Comparison of ENCODE assay signal across 1 cellular context in the genomic region with DNA sequence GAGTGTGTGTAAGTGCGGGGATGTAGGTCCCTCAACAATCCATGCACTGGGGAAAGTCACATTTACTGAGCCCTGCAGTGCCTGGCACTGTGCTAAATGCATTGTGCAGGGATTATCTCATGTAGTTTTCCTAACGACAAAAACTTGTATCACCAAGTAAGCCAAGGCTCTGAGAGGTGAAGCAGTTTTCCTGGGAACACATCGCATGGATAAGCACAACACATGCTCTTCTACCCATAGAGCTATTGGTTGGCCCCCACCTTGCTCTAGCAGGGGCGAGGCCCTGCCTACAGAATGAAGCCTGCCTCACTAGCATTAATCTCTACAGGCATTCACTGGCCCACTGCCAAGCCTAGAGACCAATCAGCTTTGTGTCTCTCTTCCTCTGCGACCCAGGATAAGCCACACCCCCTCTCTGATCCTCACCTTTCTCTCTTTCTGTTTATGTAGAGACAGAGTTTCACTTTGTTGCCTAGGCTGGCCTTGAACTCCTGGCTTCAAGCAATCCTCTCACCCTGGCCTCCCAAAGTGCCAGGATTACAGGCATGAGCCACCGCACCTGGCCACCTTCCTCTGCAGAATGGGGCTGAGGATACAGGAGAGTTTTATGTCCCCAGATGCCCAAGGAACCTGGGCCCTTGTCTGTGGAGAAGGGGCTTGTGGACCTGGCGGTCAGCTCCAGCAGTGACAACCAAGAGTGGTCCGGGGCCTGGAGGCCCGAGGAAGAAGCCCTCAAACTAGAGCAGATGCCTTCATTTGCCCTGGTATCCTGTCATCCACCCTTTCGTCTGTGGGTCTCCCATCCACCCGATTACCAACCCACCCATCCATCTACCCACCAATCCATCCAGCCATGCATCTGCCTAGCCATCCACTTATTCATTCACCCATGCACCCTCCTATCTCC.
A peak's percentile ranks its signal among the peaks of the same experiment; 100 is the strongest.
TF ChIP-seq lines count a peak whose summit lies in the region.

No MANE protein-coding gene starts in this region.

TF ChIP-seq in HepG2, 621 proteins besides CTCF, POLR2A, EP300 and RAD21 (continued from another document and continues in another):
- TF ChIP-seq ZBTB39 (CRISPR knock-in tag; IDR thresholded peaks at IDR 0.05): peak; percentile 78; the same call in 1 of the 2 replicates
- TF ChIP-seq ZBTB42 (CRISPR knock-in tag; IDR thresholded peaks at IDR 0.05): 0 out of 2 replicates have a peak, but pooled peaks have one; percentile 43
- no peak for TF ChIP-seq ZNF362 (CRISPR knock-in tag; IDR thresholded peaks at IDR 0.05; ENCODE audit: borderline replicate concordance)
- TF ChIP-seq NCOA1 (CRISPR knock-in tag; IDR thresholded peaks at IDR 0.05): no peak; the same call in 1 of the 2 replicates
- no peak for TF ChIP-seq ZNF720 (CRISPR knock-in tag; IDR thresholded peaks at IDR 0.05)
- TF ChIP-seq SP5 (CRISPR knock-in tag; IDR thresholded peaks at IDR 0.05; ENCODE audit: borderline replicate concordance, low read depth): no peak; the same call in 1 of the 2 replicates
- 0 out of 2 replicates have a peak, but pooled peaks have one; percentile 42 for TF ChIP-seq PAX8 (CRISPR knock-in tag; IDR thresholded peaks at IDR 0.05; ENCODE audit: borderline replicate concordance)
- TF ChIP-seq TBX2 (CRISPR knock-in tag; IDR thresholded peaks at IDR 0.05; ENCODE audit: borderline replicate concordance): peak; percentile 77
- TF ChIP-seq, protein P1, sequence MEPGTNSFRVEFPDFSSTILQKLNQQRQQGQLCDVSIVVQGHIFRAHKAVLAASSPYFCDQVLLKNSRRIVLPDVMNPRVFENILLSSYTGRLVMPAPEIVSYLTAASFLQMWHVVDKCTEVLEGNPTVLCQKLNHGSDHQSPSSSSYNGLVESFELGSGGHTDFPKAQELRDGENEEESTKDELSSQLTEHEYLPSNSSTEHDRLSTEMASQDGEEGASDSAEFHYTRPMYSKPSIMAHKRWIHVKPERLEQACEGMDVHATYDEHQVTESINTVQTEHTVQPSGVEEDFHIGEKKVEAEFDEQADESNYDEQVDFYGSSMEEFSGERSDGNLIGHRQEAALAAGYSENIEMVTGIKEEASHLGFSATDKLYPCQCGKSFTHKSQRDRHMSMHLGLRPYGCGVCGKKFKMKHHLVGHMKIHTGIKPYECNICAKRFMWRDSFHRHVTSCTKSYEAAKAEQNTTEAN (CRISPR knock-in tag; conservative IDR thresholded peaks at IDR 0.05): peak; percentile 84
- peak; percentile 99 for TF ChIP-seq ZMYM3 (CRISPR knock-in tag; IDR thresholded peaks at IDR 0.05)
- TF ChIP-seq ARID2 (CRISPR knock-in tag; IDR thresholded peaks at IDR 0.05; ENCODE audit: borderline replicate concordance): 0 out of 2 replicates have a peak, but pooled peaks have one; percentile 19
- peak; percentile 98 for TF ChIP-seq ZMYM2 (CRISPR knock-in tag; IDR thresholded peaks at IDR 0.05)
- no peak for TF ChIP-seq ZNF563 (CRISPR knock-in tag; IDR thresholded peaks at IDR 0.05)
- TF ChIP-seq, protein P2, sequence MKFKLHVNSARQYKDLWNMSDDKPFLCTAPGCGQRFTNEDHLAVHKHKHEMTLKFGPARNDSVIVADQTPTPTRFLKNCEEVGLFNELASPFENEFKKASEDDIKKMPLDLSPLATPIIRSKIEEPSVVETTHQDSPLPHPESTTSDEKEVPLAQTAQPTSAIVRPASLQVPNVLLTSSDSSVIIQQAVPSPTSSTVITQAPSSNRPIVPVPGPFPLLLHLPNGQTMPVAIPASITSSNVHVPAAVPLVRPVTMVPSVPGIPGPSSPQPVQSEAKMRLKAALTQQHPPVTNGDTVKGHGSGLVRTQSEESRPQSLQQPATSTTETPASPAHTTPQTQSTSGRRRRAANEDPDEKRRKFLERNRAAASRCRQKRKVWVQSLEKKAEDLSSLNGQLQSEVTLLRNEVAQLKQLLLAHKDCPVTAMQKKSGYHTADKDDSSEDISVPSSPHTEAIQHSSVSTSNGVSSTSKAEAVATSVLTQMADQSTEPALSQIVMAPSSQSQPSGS (CRISPR knock-in tag; IDR thresholded peaks at IDR 0.05): peak; percentile 79
- TF ChIP-seq PRDM15 (CRISPR knock-in tag; IDR thresholded peaks at IDR 0.05): no peak; the same call in 1 of the 2 replicates
- TF ChIP-seq, protein P3, sequence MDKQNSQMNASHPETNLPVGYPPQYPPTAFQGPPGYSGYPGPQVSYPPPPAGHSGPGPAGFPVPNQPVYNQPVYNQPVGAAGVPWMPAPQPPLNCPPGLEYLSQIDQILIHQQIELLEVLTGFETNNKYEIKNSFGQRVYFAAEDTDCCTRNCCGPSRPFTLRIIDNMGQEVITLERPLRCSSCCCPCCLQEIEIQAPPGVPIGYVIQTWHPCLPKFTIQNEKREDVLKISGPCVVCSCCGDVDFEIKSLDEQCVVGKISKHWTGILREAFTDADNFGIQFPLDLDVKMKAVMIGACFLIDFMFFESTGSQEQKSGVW (CRISPR knock-in tag; IDR thresholded peaks at IDR 0.05; ENCODE audit: borderline replicate concordance): no peak
- TF ChIP-seq FOXK2 (IDR thresholded peaks at IDR 0.05): 0 out of 2 replicates have a peak, but pooled peaks have one; percentile 45
- TF ChIP-seq MATR3 (CRISPR knock-in tag; IDR thresholded peaks at IDR 0.05): no peak
- TF ChIP-seq RXRB (CRISPR knock-in tag; IDR thresholded peaks at IDR 0.05; ENCODE audit: borderline replicate concordance): peak; percentile 93
- TF ChIP-seq LRRFIP1 (CRISPR knock-in tag; conservative IDR thresholded peaks at IDR 0.05): no peak
- no peak; the same call in 1 of the 2 replicates for TF ChIP-seq STAG1 (CRISPR knock-in tag; IDR thresholded peaks at IDR 0.05)
- no peak for TF ChIP-seq MTF1 (CRISPR knock-in tag; IDR thresholded peaks at IDR 0.05)
- TF ChIP-seq ZNF160 (CRISPR knock-in tag; IDR thresholded peaks at IDR 0.05): peak; percentile 48; the same call in 1 of the 2 replicates
- TF ChIP-seq ZNF572 (CRISPR knock-in tag; IDR thresholded peaks at IDR 0.05): no peak
- TF ChIP-seq KAT8 (CRISPR knock-in tag; IDR thresholded peaks at IDR 0.05): peak; percentile 63
- no peak for TF ChIP-seq PBX3 (CRISPR knock-in tag; IDR thresholded peaks at IDR 0.05; ENCODE audit: borderline replicate concordance)
- TF ChIP-seq SMC3 (IDR thresholded peaks at IDR 0.05; ENCODE audit: low read length): 0 out of 2 replicates have a peak, but pooled peaks have one; percentile 4
- no peak for TF ChIP-seq SNRNP70 (IDR thresholded peaks at IDR 0.05; ENCODE audit: low read depth, low read length)
- TF ChIP-seq PHF5A (CRISPR knock-in tag; IDR thresholded peaks at IDR 0.05; ENCODE audit: low read depth, unreplicated experiment): peak; percentile 91
- TF ChIP-seq SRSF9 (IDR thresholded peaks at IDR 0.05; ENCODE audit: borderline replicate concordance, insufficient read depth, low read depth, low read length, poor library complexity, severe bottlenecking): no peak
- no peak for TF ChIP-seq NR3C1 (CRISPR knock-in tag; IDR thresholded peaks at IDR 0.05)
- TF ChIP-seq ZNF33B (CRISPR knock-in tag; IDR thresholded peaks at IDR 0.05): no peak; the same call in 1 of the 2 replicates
- peak; percentile 84; the same call in 1 of the 2 replicates for TF ChIP-seq CHD4 (IDR thresholded peaks at IDR 0.05; ENCODE audit: borderline replicate concordance, low read length)
- no peak for TF ChIP-seq CERS6 (CRISPR knock-in tag; IDR thresholded peaks at IDR 0.05)
- TF ChIP-seq ZNF7 (CRISPR knock-in tag; IDR thresholded peaks at IDR 0.05): no peak
- TF ChIP-seq FOXO4 (CRISPR knock-in tag; conservative IDR thresholded peaks at IDR 0.05): peak; percentile 96; the same call in 1 of the 2 replicates
- no peak for TF ChIP-seq EED (CRISPR knock-in tag; IDR thresholded peaks at IDR 0.05)
- TF ChIP-seq NBN (conservative IDR thresholded peaks at IDR 0.05): no peak
- TF ChIP-seq NKX3-1 (CRISPR knock-in tag; IDR thresholded peaks at IDR 0.05): no peak
